ENCODE assay signal across 8 cellular contexts in the genomic region with DNA sequence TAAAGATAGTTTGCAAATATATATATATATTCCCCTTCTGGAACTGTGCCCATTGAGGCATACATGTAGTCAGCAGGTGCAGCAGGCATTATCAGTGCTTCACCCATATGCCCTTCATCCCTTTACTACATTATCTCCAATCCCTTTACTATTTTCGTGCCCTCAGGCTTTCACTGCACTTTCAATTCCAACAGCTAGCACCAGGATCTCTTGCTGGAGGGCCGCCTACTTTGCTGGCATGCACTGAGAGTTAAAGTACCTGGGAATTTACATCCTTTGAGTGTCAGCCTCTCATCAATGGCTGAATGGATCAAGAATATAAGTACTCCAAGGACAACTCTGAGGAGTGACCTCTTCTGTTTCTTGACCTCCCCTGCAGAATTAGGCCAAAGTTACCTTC.
"Had no signal": no experiment of that assay in that cellular context is flagged by ENCODE, and none has a peak within 500 bp of the region (broad histone marks: within the 10 kb centered on the region; RNA-seq: fewer than 3 reads in every experiment).

No MANE protein-coding gene starts in this region.

- H2AFZ ChIP-seq: GM23248, GM23338 had no signal

- H3K36me3 ChIP-seq: HAP-1 had no signal

- DNase-seq: GM23248, GOT3, H7, H9, HCEC 1CT, HFFc6 had no signal

- H3K9ac ChIP-seq: GM23248 had no signal

- H3K4me3 ChIP-seq: GM23248, GM23338, HAP-1 had no signal

- H3K4me1 ChIP-seq: HAP-1 had no signal

- H3K27ac ChIP-seq: GM23248 had no signal

- H3K4me2 ChIP-seq: GM23338 had no signal

- H3K9me3 ChIP-seq: HAP-1 had no signal
